In the genomic region with DNA sequence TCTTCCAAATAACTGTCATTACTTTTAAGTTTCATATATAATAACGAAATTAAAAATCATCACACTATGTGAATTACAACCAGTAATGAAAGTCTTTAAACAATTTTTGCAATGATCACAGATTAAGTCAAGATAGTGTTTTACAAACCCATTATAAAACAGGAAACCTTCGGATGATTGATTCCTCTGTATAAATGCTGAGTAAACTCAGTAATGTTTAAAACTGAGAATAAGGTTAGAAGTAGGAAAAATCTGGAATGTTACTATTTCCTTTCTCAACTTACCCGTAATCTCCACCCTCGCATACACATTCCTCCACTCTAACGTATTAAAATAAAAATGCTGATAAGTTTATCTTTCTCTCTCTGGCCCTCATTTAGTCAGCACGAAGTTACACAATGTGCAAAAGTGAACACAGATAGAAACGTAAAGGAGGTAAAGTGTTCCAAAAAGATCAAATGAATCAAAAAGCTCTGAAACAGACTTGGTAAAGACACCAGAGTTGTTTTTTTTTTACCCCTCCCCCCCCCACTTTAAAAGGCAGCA, we compare ENCODE assay signal across 8 cellular contexts. TPM values are rescaled to one million over a fixed set of nuclear protein-coding genes. Genes with fewer than 3 reads are reported as not detected.
DNase-seq lines count a peak whose midpoint lies in the region; TF ChIP-seq lines count a peak whose summit lies in the region.

No MANE protein-coding gene starts in this region.

- H3K4me3 ChIP-seq in BJ (ENCODE audit: low read depth, low read length) (peak overlapping the region; percentile 65), MG63 (peak overlapping the region; percentile 89), ectodermal cell (ENCODE audit: insufficient read depth, low read depth, low read length) (peak overlapping the region; percentile 93)

- H3K27ac ChIP-seq in ectodermal cell (ENCODE audit: insufficient read depth, low read depth, low read length, poor library complexity, severe bottlenecking), result no peak overlapping the region
- no peak overlapping the region for H3K27ac ChIP-seq in RWPE1

- peak overlapping the region; percentile 94 to 98 (median 98) for H3K4me3 Mint-ChIP-seq in nephron

- WGBS in ectodermal cell, 2 experiments, result 24 to 45% methylated on average over 4 to 5 of the region's 7 CpGs

- no peak for TF ChIP-seq CTCF in BJ (IDR thresholded peaks at IDR 0.05; ENCODE audit: insufficient read depth, low read depth, low read length)
- no peak for TF ChIP-seq CTCF in nephron (IDR thresholded peaks at IDR 0.05; ENCODE audit: unreplicated experiment in 3 of 3)
- TF ChIP-seq CTCF in RWPE1 (conservative IDR thresholded peaks at IDR 0.05; ENCODE audit: low read depth), result no peak

- H3K4me1 Mint-ChIP-seq in nephron, result peaks cover 21% of the 10 kb centered on the region

- H3K27ac Mint-ChIP-seq in nephron, result peak overlapping the region; percentile 96 to 99 (median 99)

- POLR2A ChIA-PET in BJ (lab: Charles Lee) (no interaction called here), RWPE1 (lab: Yijun Ruan, JAX; ENCODE audit: low non-redundant PET) (no interaction called here)

- peaks cover 8% of the 10 kb centered on the region for H3K4me1 ChIP-seq in ectodermal cell (ENCODE audit: control insufficient read depth, insufficient read depth, low read length)

- H3K36me3 Mint-ChIP-seq in nephron (ENCODE audit: low read depth), result peaks cover 38% of the 10 kb centered on the region

- no peak for DNase-seq in BJ (ENCODE audit: low read depth)
- DNase-seq in MG63, result no peak
- DNase-seq in activated effector memory CD4-positive, alpha-beta T cell treated with Interleukin-2 at 50 U/mL for 16 hours, result no peak
- no peak for DNase-seq in RWPE1 (ENCODE audit: low spot score)
- no peak for DNase-seq in kidney tubule cell (ENCODE audit: low spot score)
- DNase-seq in middle frontal gyrus (ENCODE audit: extremely low spot score, low spot score), result no peak

- H3K27me3 ChIP-seq in BJ (ENCODE audit: control insufficient read depth, insufficient read depth, low read length) (no peaks in the 10 kb centered on the region), MG63 (no peaks in the 10 kb centered on the region), ectodermal cell (ENCODE audit: control insufficient read depth, insufficient read depth, low read length, poor library complexity, severe bottlenecking) (no peaks in the 10 kb centered on the region)

- H3K27me3 Mint-ChIP-seq in nephron (ENCODE audit: low read depth), result no peaks in the 10 kb centered on the region

- H3K9me3 ChIP-seq in MG63, result no peaks in the 10 kb centered on the region
- H3K9me3 ChIP-seq in ectodermal cell (ENCODE audit: control insufficient read depth, low read length), result no peaks in the 10 kb centered on the region

- no peaks in the 10 kb centered on the region; the same call in 1 of the 2 replicates for H3K36me3 ChIP-seq in BJ (ENCODE audit: control insufficient read depth, insufficient read depth, low read length)
- H3K36me3 ChIP-seq in MG63, result peaks cover 48% of the 10 kb centered on the region
- H3K36me3 ChIP-seq in ectodermal cell (ENCODE audit: control insufficient read depth, insufficient read depth, low read length), result peaks cover 18% of the 10 kb centered on the region

- CTCF ChIA-PET in BJ (lab: Yijun Ruan, JAX) (no interaction called here), RWPE1 (lab: Yijun Ruan, JAX) (interaction anchor here (2.9 kb wide), 1 partner anchor 85 kb away, joined by 15 read pairs; no protein-coding TSS in a partner anchor)

- H3K9me3 Mint-ChIP-seq in nephron, result no peaks in the 10 kb centered on the region

RNA-seq across cellular contexts. Expression of a gene that starts 1.6 kb away (rescaled TPM):
- polyA plus RNA-seq in BJ (2011; rRNA removed), result 12.6 and 25.3 TPM in 2 replicates
- 13.3 and 15.4 TPM in 2 replicates for polyA minus RNA-seq in BJ (2011; rRNA and poly(A)+ RNA removed)
- total RNA-seq in MG63 (2014; rRNA removed; shearing (Covaris generic); ENCODE audit: low replicate concordance), result 11.5 and 34.6 TPM in 2 replicates
- polyA plus RNA-seq in ectodermal cell (2013, experiment 1 of 4), result 33.5 TPM
- polyA plus RNA-seq in ectodermal cell (2013, experiment 2 of 4), result 38.8 TPM
- 28.8 TPM for polyA plus RNA-seq in ectodermal cell (2013, experiment 3 of 4)
- polyA plus RNA-seq in ectodermal cell (2013, experiment 4 of 4), result 32.7 TPM

RNA-seq across cellular contexts. Expression of a gene that starts 2.1 kb away (rescaled TPM):
- polyA plus RNA-seq in BJ (2011; rRNA removed), result 1.1 and 2.5 TPM in 2 replicates
- polyA minus RNA-seq in BJ (2011; rRNA and poly(A)+ RNA removed), result 0.62 and 0.85 TPM in 2 replicates
- 1.3 and 3.0 TPM in 2 replicates for total RNA-seq in MG63 (2014; rRNA removed; shearing (Covaris generic); ENCODE audit: low replicate concordance)
- polyA plus RNA-seq in ectodermal cell (2013, experiment 1 of 4), result 14.7 TPM
- 8.9 TPM for polyA plus RNA-seq in ectodermal cell (2013, experiment 2 of 4)
- polyA plus RNA-seq in ectodermal cell (2013, experiment 3 of 4), result 15.1 TPM
- 15.8 TPM for polyA plus RNA-seq in ectodermal cell (2013, experiment 4 of 4)

RNA-seq across cellular contexts. Expression of a gene that starts 23.8 kb away (rescaled TPM):
- polyA plus RNA-seq in BJ (2011; rRNA removed), result 18.4 and 28.8 TPM in 2 replicates
- polyA minus RNA-seq in BJ (2011; rRNA and poly(A)+ RNA removed), result 9.8 and 10.4 TPM in 2 replicates
- total RNA-seq in MG63 (2014; rRNA removed; shearing (Covaris generic); ENCODE audit: low replicate concordance), result 30.5 and 47.5 TPM in 2 replicates
- polyA plus RNA-seq in ectodermal cell (2013, experiment 1 of 4), result 8.1 TPM
- 11.2 TPM for polyA plus RNA-seq in ectodermal cell (2013, experiment 2 of 4)
- 10.1 TPM for polyA plus RNA-seq in ectodermal cell (2013, experiment 3 of 4)
- 12.2 TPM for polyA plus RNA-seq in ectodermal cell (2013, experiment 4 of 4)
